Comparison of ENCODE assay signal across 21 cellular contexts in the genomic region with DNA sequence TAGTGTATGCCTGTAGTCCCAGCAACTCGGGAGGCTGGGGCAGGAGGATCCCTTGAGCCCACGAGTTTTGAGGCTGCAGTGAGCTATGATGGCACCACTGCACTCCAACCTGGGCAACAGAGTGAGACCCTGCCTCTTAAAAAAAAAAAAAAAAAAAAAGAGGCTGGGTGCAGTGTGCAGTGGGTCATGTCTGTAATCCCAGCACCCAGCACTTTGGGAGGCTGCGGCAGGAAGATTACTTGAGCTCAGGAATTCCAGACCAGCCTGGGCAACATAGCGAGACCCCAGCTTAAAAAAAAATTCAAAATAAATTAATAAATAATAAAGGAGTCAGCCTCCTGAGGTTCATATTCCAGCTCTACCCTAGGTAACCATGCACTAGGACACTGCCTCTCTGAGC. TPM values are rescaled to one million over a fixed set of nuclear protein-coding genes. Genes with fewer than 3 reads are reported as not detected.
DNase-seq lines count a peak whose midpoint lies in the region; ATAC-seq, FAIRE-seq and TF ChIP-seq lines count a peak whose summit lies in the region.
"Had no signal": no experiment of that assay in that cellular context is flagged by ENCODE, and none has a peak within 500 bp of the region (broad histone marks: within the 10 kb centered on the region; RNA-seq: fewer than 3 reads in every experiment).

No MANE protein-coding gene starts in this region.

- intact Hi-C loops in mammary epithelial cell (cut with micrococcal nuclease) (loop anchor here (10.0 kb wide), 1 partner anchor 304 kb away; no protein-coding TSS in a partner anchor), MCF 10A (cut with micrococcal nuclease) (no loop called here), Panc1 (cut with micrococcal nuclease; ENCODE audit: unreplicated experiment) (no loop called here), K562 (cut with micrococcal nuclease) (no loop called here)

- CTCF ChIA-PET in mammary epithelial cell (lab: Charles Lee; ENCODE audit: low non-redundant PET) (no interaction called here), MCF 10A (lab: Yijun Ruan, JAX) (interaction anchor here (0.6 to 1.7 kb wide), 12 partner anchors 12 to 320 kb away, joined by 3 to 7 read pairs (median 4); no protein-coding TSS in a partner anchor), Panc1 (lab: Charles Lee) (no interaction called here), K562 (lab: Yijun Ruan, JAX; ENCODE audit: low intra/inter-chr PET ratio) (interaction anchor here (2.1 kb wide), 1 partner anchor 127 kb away, joined by 15 read pairs; no protein-coding TSS in a partner anchor)

- H3K27ac ChIP-seq in mammary epithelial cell (ENCODE audit: insufficient read depth, low read depth, low read length) (no peak overlapping the region), Panc1 (ENCODE audit: low read length) (no peak overlapping the region), K562 (ENCODE audit: extremely low read depth, low read depth, low read length) (no peak overlapping the region), gastroesophageal sphincter (no peak overlapping the region)
- H3K27ac ChIP-seq: 22Rv1, C4-2B had no signal

- no peaks in the 10 kb centered on the region for H3K27me3 ChIP-seq in mammary epithelial cell (ENCODE audit: insufficient read depth, low read length)
- H3K27me3 ChIP-seq in Panc1 (ENCODE audit: control insufficient read depth, insufficient read depth, low read length), result no peaks in the 10 kb centered on the region
- H3K27me3 ChIP-seq in K562 (ENCODE audit: control insufficient read depth in 2 of 2, insufficient read depth in 2 of 2, low read length in 2 of 2), result no peaks in the 10 kb centered on the region; a peak in 1 of 5 replicates
- H3K27me3 ChIP-seq in gastroesophageal sphincter, result no peaks in the 10 kb centered on the region
- H3K27me3 ChIP-seq: BLaER1 treated with 17β-estradiol and CSF1 and Interleukin-3, amounts not matched to agents 10 nM and 100 nM had no signal

- H3K36me3 Mint-ChIP-seq in MCF 10A (ENCODE audit: insufficient read depth, unreplicated experiment), result no peaks in the 10 kb centered on the region
- H3K36me3 Mint-ChIP-seq: CD8-positive, alpha-beta T cell had no signal

- no peak for TF ChIP-seq RAD21 in K562 (CRISPR knock-in tag; conservative IDR thresholded peaks at IDR 0.05 in 1 of 2, IDR thresholded peaks at IDR 0.05 in 1 of 2)

- FAIRE-seq in K562 (lab: Jason Lieb, UNC), result no peak
- FAIRE-seq: A549, D721Med, G401.6, GM12891, GM18507 had no signal

- H3K4me3 ChIP-seq in mammary epithelial cell (replicated peaks in 1 of 3; ENCODE audit: insufficient read depth in 1 of 3, low read depth in 2 of 3, low read length in 3 of 3), result no peak overlapping the region
- H3K4me3 ChIP-seq in Panc1 (ENCODE audit: low read depth in 2 of 2, low read length in 2 of 2), result no peak overlapping the region
- no peak overlapping the region for H3K4me3 ChIP-seq in K562
- H3K4me3 ChIP-seq in gastroesophageal sphincter, result no peak overlapping the region
- H3K4me3 ChIP-seq: A549; BLaER1 treated with 17β-estradiol and CSF1 and Interleukin-3, amounts not matched to agents 10 nM and 100 nM had no signal

- H3K4me1 ChIP-seq in mammary epithelial cell (ENCODE audit: insufficient read depth, low read length), result peaks cover 13% of the 10 kb centered on the region
- H3K4me1 ChIP-seq in Panc1 (ENCODE audit: control insufficient read depth, insufficient read depth, low read length), result no peaks in the 10 kb centered on the region
- no peaks in the 10 kb centered on the region; a peak in 1 of 5 replicates for H3K4me1 ChIP-seq in K562 (replicated peaks in 1 of 2; ENCODE audit: control insufficient read depth in 2 of 2, insufficient read depth in 2 of 2, low read length in 2 of 2)
- no peaks in the 10 kb centered on the region for H3K4me1 ChIP-seq in gastroesophageal sphincter

- H2AFZ ChIP-seq in mammary epithelial cell (ENCODE audit: low read depth, low read length), result peak overlapping the region; percentile 85
- H2AFZ ChIP-seq in K562 (ENCODE audit: low read depth, low read length), result no peak overlapping the region

- POLR2A ChIA-PET in MCF 10A (lab: Yijun Ruan, JAX), result interaction anchor here (1.0 to 1.1 kb wide), 2 partner anchors 12 kb away, joined by 3 read pairs; no protein-coding TSS in a partner anchor
- POLR2A ChIA-PET in Panc1 (lab: Charles Lee), result no interaction called here
- POLR2A ChIA-PET in K562 (lab: Yijun Ruan, JAX), result no interaction called here

- no peak overlapping the region for H3K27ac Mint-ChIP-seq in MCF 10A (ENCODE audit: low read depth, unreplicated experiment)
- H3K27ac Mint-ChIP-seq: B cell; CD4-positive, alpha-beta T cell; CD8-positive, alpha-beta T cell had no signal

- no peak for TF ChIP-seq EP300 in K562 (IDR thresholded peaks at IDR 0.05; ENCODE audit: low read length)
- no peak for TF ChIP-seq EP300 in gastroesophageal sphincter (IDR thresholded peaks at IDR 0.05)

- dilution Hi-C loops in mammary epithelial cell (cut with HindIII; ENCODE audit: low sequenced_read_pairs), result no loop called here

- no peaks in the 10 kb centered on the region for H3K79me2 ChIP-seq in mammary epithelial cell (ENCODE audit: insufficient read depth, low read length)
- no peaks in the 10 kb centered on the region for H3K79me2 ChIP-seq in K562 (ENCODE audit: control insufficient read depth, insufficient read depth, low read length)

- H4K20me1 ChIP-seq in mammary epithelial cell (ENCODE audit: insufficient read depth, low read length), result no peaks in the 10 kb centered on the region
- H4K20me1 ChIP-seq in K562 (replicated peaks; ENCODE audit: control insufficient read depth, insufficient read depth, low read length), result no peaks in the 10 kb centered on the region
- H4K20me1 ChIP-seq: BLaER1 treated with 17β-estradiol and CSF1 and Interleukin-3, amounts not matched to agents 10 nM and 100 nM had no signal

- TF ChIP-seq CTCF in mammary epithelial cell (conservative IDR thresholded peaks at IDR 0.05 in 1 of 2, IDR thresholded peaks at IDR 0.05 in 1 of 2; ENCODE audit: extremely low read depth in 1 of 2, insufficient read depth in 1 of 2, low read depth in 1 of 2, low read length in 2 of 2) (no peak), MCF 10A (IDR thresholded peaks at IDR 0.05; ENCODE audit: unreplicated experiment) (no peak), Panc1 (IDR thresholded peaks at IDR 0.05) (no peak), K562 (IDR thresholded peaks at IDR 0.05 in 2 of 3, conservative IDR thresholded peaks at IDR 0.05 in 1 of 3; ENCODE audit: insufficient read depth in 2 of 3, low read depth in 1 of 3, low read length in 3 of 3) (no peak), gastroesophageal sphincter (IDR thresholded peaks at IDR 0.05) (no peak), GM13977 (IDR thresholded peaks at IDR 0.05; ENCODE audit: extremely low read depth, insufficient read depth, missing control alignments) (no peak)

- no peak overlapping the region for H3K4me2 ChIP-seq in mammary epithelial cell (ENCODE audit: insufficient read depth, low read depth, low read length)
- H3K4me2 ChIP-seq in K562 (ENCODE audit: insufficient read depth, low read length), result no peak overlapping the region
- H3K4me2 ChIP-seq: A549 had no signal

- no peaks in the 10 kb centered on the region for H3K9me3 ChIP-seq in mammary epithelial cell (replicated peaks; ENCODE audit: insufficient read depth, low read length)
- H3K9me3 ChIP-seq in Panc1 (ENCODE audit: control insufficient read depth, insufficient read depth, low read depth, low read length), result no peaks in the 10 kb centered on the region
- no peaks in the 10 kb centered on the region for H3K9me3 ChIP-seq in K562 (replicated peaks; ENCODE audit: control insufficient read depth, insufficient read depth, low read depth, low read length)
- H3K9me3 ChIP-seq in gastroesophageal sphincter, result no peaks in the 10 kb centered on the region
- H3K9me3 ChIP-seq: A549; BLaER1 treated with 17β-estradiol and CSF1 and Interleukin-3, amounts not matched to agents 10 nM and 100 nM had no signal

- H3K4me1 Mint-ChIP-seq in MCF 10A (ENCODE audit: insufficient read depth, unreplicated experiment), result peaks cover 6% of the 10 kb centered on the region
- H3K4me1 Mint-ChIP-seq: B cell had no signal

- TF ChIP-seq POLR2A in K562 (conservative IDR thresholded peaks at IDR 0.05) (no peak), gastroesophageal sphincter (IDR thresholded peaks at IDR 0.05) (no peak)

- no peak overlapping the region for H3K4me3 Mint-ChIP-seq in MCF 10A (ENCODE audit: unreplicated experiment)
- H3K4me3 Mint-ChIP-seq: B cell; CD4-positive, alpha-beta T cell; CD8-positive, alpha-beta T cell had no signal

- BruUV-seq in mammary epithelial cell (replicated peaks; lab: Mats Ljungman, UMichigan), result no TSS peak
- no TSS peak for BruUV-seq in MCF 10A (replicated peaks; lab: Mats Ljungman, UMichigan)
- no TSS peak for BruUV-seq in Panc1 (replicated peaks; lab: Mats Ljungman, UMichigan)
- BruUV-seq in K562 (replicated peaks; lab: Mats Ljungman, UMichigan), result no TSS peak

- H3K36me3 ChIP-seq in mammary epithelial cell (ENCODE audit: insufficient read depth, low read length), result no peaks in the 10 kb centered on the region
- H3K36me3 ChIP-seq in Panc1 (ENCODE audit: control insufficient read depth, insufficient read depth, low read length), result no peaks in the 10 kb centered on the region
- no peaks in the 10 kb centered on the region for H3K36me3 ChIP-seq in K562 (ENCODE audit: control insufficient read depth, insufficient read depth, low read length)
- H3K36me3 ChIP-seq in gastroesophageal sphincter, result no peaks in the 10 kb centered on the region
- H3K36me3 ChIP-seq: BLaER1 treated with 17β-estradiol and CSF1 and Interleukin-3, amounts not matched to agents 10 nM and 100 nM had no signal

- no peaks in the 10 kb centered on the region for H3K27me3 Mint-ChIP-seq in MCF 10A (ENCODE audit: insufficient read depth, unreplicated experiment)

- 0 out of 2 replicates have a peak, but pooled peaks have one; percentile 14 for ATAC-seq in Panc1
- no peak for ATAC-seq in K562
- no peak for ATAC-seq in gastroesophageal sphincter
- ATAC-seq: CD8-positive, alpha-beta T cell had no signal

- DNase-seq in mammary epithelial cell (no peak), MCF 10A (ENCODE audit: unreplicated experiment) (no peak), Panc1 (ENCODE audit: low read depth, low spot score) (no peak), K562 (ENCODE audit: extremely low read depth in 1 of 4, low spot score in 3 of 4) (no peak), GM13977 (ENCODE audit: low spot score) (no peak)
- no peak for DNase-seq in activated CD4-positive, alpha-beta T cell treated with anti-CD3 and anti-CD28 coated beads, Interleukin-2, amount 50 U/mL, for 1 hour
- DNase-seq: AML-193; CD4-positive, alpha-beta T cell; CD8-positive, alpha-beta T cell; DMS79 treated with DMSO at 0.1 percent for 48 hours; GF-D8 had no signal

- no peak overlapping the region for H3K9ac ChIP-seq in mammary epithelial cell (ENCODE audit: insufficient read depth, low read length)
- no peak overlapping the region for H3K9ac ChIP-seq in K562 (ENCODE audit: insufficient read depth in 1 of 2, low read depth in 2 of 2, low read length in 2 of 2)

- in situ Hi-C loops in mammary epithelial cell (cut with MboI; ENCODE audit: low sequenced_read_pairs in 2 of 2), result no loop called here
- in situ Hi-C loops in Panc1 (cut with HindIII; ENCODE audit: low pct_unique_long_range_greater_than_20kb, low sequenced_read_pairs), result no loop called here
- in situ Hi-C loops in K562 (cut with MboI), result no loop called here
- in situ Hi-C loops in GM13977 (cut with MboI; ENCODE audit: low pct_unique_long_range_greater_than_20kb, low sequenced_read_pairs, unreplicated experiment), result no loop called here

- 74% methylated on average over 4 of the region's 4 CpGs for WGBS in mammary epithelial cell (ENCODE audit: low coverage, missing lambda C conversion rate)
- WGBS in K562 (ENCODE audit: insufficient coverage, low coverage, missing lambda C conversion rate), result 12% methylated on average over 4 of the region's 4 CpGs
- 91 to 100% methylated on average over 2 to 4 of the region's 4 CpGs for WGBS in gastroesophageal sphincter (ENCODE audit: low coverage in 1 of 2), 2 donors

- H3K9me1 ChIP-seq in K562 (ENCODE audit: control insufficient read depth, insufficient read depth, low read length), result no peaks in the 10 kb centered on the region

- H3K9me3 Mint-ChIP-seq in MCF 10A (ENCODE audit: unreplicated experiment), result no peaks in the 10 kb centered on the region
- H3K9me3 Mint-ChIP-seq: CD4-positive, alpha-beta T cell; CD8-positive, alpha-beta T cell had no signal

RNA-seq across cellular contexts. Expression of a gene that starts 9.6 kb away (rescaled TPM):
- total RNA-seq in mammary epithelial cell (100 to 1,000 TPM; 159 to 191 TPM), MCF 10A (2022) (201 and 219 TPM in 2 replicates), Panc1 (2021; ENCODE audit: unreplicated experiment) (170 TPM), K562 (2014; rRNA removed) (160 and 215 TPM in 2 replicates), K562 (2014; rRNA removed; fragmentation: Illumina TruSeq; extraction: Trizol) (220 and 225 TPM in 2 replicates), K562 (2015; rRNA removed; fragmentation: Illumina TruSeq; extraction: Trizol) (270 and 271 TPM in 2 replicates), K562 (2021) (207 and 239 TPM in 2 replicates), gastroesophageal sphincter (100 to 1,000 TPM in 2 of 4 donors, 10 to 100 TPM in 2; 93.8 to 124 (median 110) TPM)
- polyA plus RNA-seq in mammary epithelial cell (115 TPM), K562 (2011; rRNA removed) (215 and 229 TPM in 2 replicates), K562 (2014; fragmentation: Illumina TruSeq; extraction: Trizol) (251 and 269 TPM in 2 replicates), K562 (2014; fragmentation: Nextera tagmentation; extraction: Ambion mirVana) (100 to 1,000 TPM; 142 to 164 TPM), K562 (2014; rRNA removed) (110 and 160 TPM in 2 replicates)
- 324 TPM for polyA minus RNA-seq in mammary epithelial cell
- polyA plus RNA-seq in Panc1 (2012; ENCODE audit: insufficient read length), result 112 TPM
- total RNA-seq in K562 (2011; cell fraction: chromatin; rRNA removed; ENCODE audit: low replicate concordance), result 419 and 726 TPM in 2 replicates
- 195 and 280 TPM in 2 replicates for total RNA-seq in K562 (2011; cell fraction: nucleolus; rRNA removed)
- total RNA-seq in K562 (2011; cell fraction: nucleoplasm; rRNA removed), result 289 and 307 TPM in 2 replicates
- polyA plus RNA-seq in K562 (2011; cell fraction: cytosol; rRNA removed), result 232 and 285 TPM in 2 replicates
- 297 and 353 TPM in 2 replicates for polyA plus RNA-seq in K562 (2011; cell fraction: nucleus; rRNA removed)
- polyA plus RNA-seq in K562 (2012), result 171 and 190 TPM in 2 replicates
- polyA minus RNA-seq in K562 (2011; rRNA and poly(A)+ RNA removed), result 751 and 918 TPM in 2 replicates
- polyA minus RNA-seq in K562 (2011; cell fraction: cytosol; rRNA and poly(A)+ RNA removed), result 279 and 319 TPM in 2 replicates
- 150 and 218 TPM in 2 replicates for polyA minus RNA-seq in K562 (2011; cell fraction: nucleus; rRNA and poly(A)+ RNA removed)

RNA-seq across cellular contexts. Expression of a gene that starts 45.3 kb away (rescaled TPM):
- total RNA-seq in mammary epithelial cell (10 to 100 TPM; 22.7 to 42.0 TPM), MCF 10A (2022) (12.6 and 21.4 TPM in 2 replicates), Panc1 (2021; ENCODE audit: unreplicated experiment) (20.2 TPM), K562 (2014; rRNA removed) (5.8 and 6.5 TPM in 2 replicates), K562 (2014; rRNA removed; fragmentation: Illumina TruSeq; extraction: Trizol) (4.7 and 5.9 TPM in 2 replicates), K562 (2015; rRNA removed; fragmentation: Illumina TruSeq; extraction: Trizol) (7.2 and 7.5 TPM in 2 replicates), K562 (2021) (9.8 and 12.2 TPM in 2 replicates), gastroesophageal sphincter (10 to 100 TPM; 10.7 to 20.7 (median 14.7) TPM)
- polyA plus RNA-seq in mammary epithelial cell (15.2 TPM), K562 (2011; rRNA removed) (5.5 and 5.7 TPM in 2 replicates), K562 (2014; fragmentation: Illumina TruSeq; extraction: Trizol) (7.8 and 8.1 TPM in 2 replicates), K562 (2014; fragmentation: Nextera tagmentation; extraction: Ambion mirVana) (1 to 10 TPM; 2.7 to 2.8 TPM), K562 (2014; rRNA removed) (7.2 and 10.4 TPM in 2 replicates)
- polyA minus RNA-seq in mammary epithelial cell, result 22.6 TPM
- polyA plus RNA-seq in Panc1 (2012; ENCODE audit: insufficient read length), result 18.3 TPM
- 23.4 and 60.6 TPM in 2 replicates for total RNA-seq in K562 (2011; cell fraction: chromatin; rRNA removed; ENCODE audit: low replicate concordance)
- 35.5 and 38.3 TPM in 2 replicates for total RNA-seq in K562 (2011; cell fraction: nucleolus; rRNA removed)
- 33.8 and 36.0 TPM in 2 replicates for total RNA-seq in K562 (2011; cell fraction: nucleoplasm; rRNA removed)
- 5.0 and 9.4 TPM in 2 replicates for polyA plus RNA-seq in K562 (2011; cell fraction: cytosol; rRNA removed)
- 5.5 and 14.4 TPM in 2 replicates for polyA plus RNA-seq in K562 (2011; cell fraction: nucleus; rRNA removed)
- polyA plus RNA-seq in K562 (2012), result 8.2 and 9.9 TPM in 2 replicates
- polyA minus RNA-seq in K562 (2011; rRNA and poly(A)+ RNA removed), result 8.9 and 13.4 TPM in 2 replicates
- polyA minus RNA-seq in K562 (2011; cell fraction: cytosol; rRNA and poly(A)+ RNA removed), result 3.5 and 6.9 TPM in 2 replicates
- 14.9 and 20.9 TPM in 2 replicates for polyA minus RNA-seq in K562 (2011; cell fraction: nucleus; rRNA and poly(A)+ RNA removed)

Comparison
In these comparisons a context has a peak if more than half of its experiments do, and no peak if none do; other contexts are left out.
1. CTCF ChIA-PET loops: an anchor here in MCF 10A (0.6 to 1.7 kb wide) and K562 (2.1 kb wide); none called in mammary epithelial cell and Panc1.